8 cellular contexts compared by ENCODE assay signal in the genomic region with DNA sequence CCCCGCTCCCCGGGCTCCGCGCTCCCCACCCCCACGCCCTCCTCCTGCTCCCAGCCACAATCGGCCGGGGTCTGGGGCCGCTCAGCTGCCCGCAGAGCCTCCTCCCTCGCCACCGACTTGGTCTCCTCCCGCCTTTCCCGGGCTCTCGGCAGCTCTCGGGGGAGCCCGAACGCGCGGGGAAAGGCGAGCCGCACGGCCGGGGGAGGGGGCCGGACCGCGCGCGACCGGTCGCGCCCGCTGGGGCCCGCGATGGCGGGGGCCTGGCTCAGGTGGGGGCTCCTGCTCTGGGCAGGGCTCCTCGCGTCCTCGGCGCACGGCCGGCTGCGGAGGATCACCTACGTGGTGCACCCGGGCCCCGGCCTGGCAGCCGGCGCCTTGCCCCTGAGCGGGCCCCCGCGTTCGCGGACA. TPM values are rescaled to one million over a fixed set of nuclear protein-coding genes. Genes with fewer than 3 reads are reported as not detected.
A peak's percentile ranks its signal among the peaks of the same experiment; 100 is the strongest.
DNase-seq lines count a peak whose midpoint lies in the region; ATAC-seq and TF ChIP-seq lines count a peak whose summit lies in the region.

No MANE protein-coding gene starts in this region.

- TF ChIP-seq CTCF in AG09309 (IDR thresholded peaks at IDR 0.05; ENCODE audit: control insufficient read depth, insufficient read depth, low read depth, low read length, missing control alignments) (no peak), cardiac fibroblast (IDR thresholded peaks at IDR 0.05; ENCODE audit: low read depth, low read length) (no peak), lower leg skin (IDR thresholded peaks at IDR 0.05) (no peak), vagina (IDR thresholded peaks at IDR 0.05) (no peak)

- 1% methylated on average over 39 of the region's 52 CpGs; no CpG with 5 or more reads in 1 of the 2 donors for WGBS in lower leg skin, 2 donors

- peak overlapping the region; percentile 65 for H3K9ac ChIP-seq in HUES6 (ENCODE audit: low read length)

- DNase-seq in AG09309 (ENCODE audit: low read depth) = no peak
- DNase-seq in cardiac fibroblast (ENCODE audit: low read depth in 2 of 2) = no peak
- no peak for DNase-seq in lower leg skin (ENCODE audit: low spot score in 2 of 2)
- DNase-seq in vagina (ENCODE audit: extremely low spot score in 2 of 2) = peak in 1 of 2 donors; percentile 67
- no peak for DNase-seq in NCI-H2171 treated with DMSO at 0.1 percent for 48 hours (lab: John Stamatoyannopoulos, UW)
- DNase-seq in hippocampal formation (lab: John Stamatoyannopoulos, UW) = no peak

- H3K27me3 ChIP-seq in HUES6 (ENCODE audit: control insufficient read depth, insufficient read depth, low read length) (0 out of 2 replicates have a peak, but pooled peaks cover 5% of the 10 kb centered on the region), vagina (no peaks in the 10 kb centered on the region)

- intact Hi-C loops in lower leg skin (cut with DNase I; ENCODE audit: low total_unique reads) = no loop called here
- intact Hi-C loops in vagina (cut with DNase I) = no loop called here

- H3K9me3 ChIP-seq in HUES6 (ENCODE audit: control insufficient read depth, insufficient read depth, low read depth, low read length) (peaks cover 6% of the 10 kb centered on the region; the same call in 1 of the 2 replicates), vagina (no peaks in the 10 kb centered on the region)

- H3K4me3 ChIP-seq in AG09309 (ENCODE audit: control insufficient read depth, low read depth, low read length) (peak overlapping the region; percentile 84), HUES6 (ENCODE audit: low read depth, low read length) (peak overlapping the region; percentile 91), cardiac fibroblast (replicated peaks in 1 of 2; ENCODE audit: low read depth in 2 of 2, low read length in 2 of 2) (peak overlapping the region; percentile 68 to 72), lower leg skin (ENCODE audit: low read depth, poor library complexity, severe bottlenecking) (peak overlapping the region; percentile 59), vagina (peak overlapping the region; percentile 81 to 83)

- H3K27ac ChIP-seq in HUES6 (ENCODE audit: low read depth, low read length) (no peak overlapping the region; the same call in 1 of the 2 replicates), vagina (peak overlapping the region; percentile 94)

- TF ChIP-seq POLR2A in lower leg skin (IDR thresholded peaks at IDR 0.05) = no peak
- TF ChIP-seq POLR2A in vagina (IDR thresholded peaks at IDR 0.05) = no peak

- H3K36me3 ChIP-seq in HUES6 (ENCODE audit: control insufficient read depth, insufficient read depth, low read length) (no peaks in the 10 kb centered on the region), vagina (no peaks in the 10 kb centered on the region)

- peak; percentile 30 for ATAC-seq in GM19397 (IDR thresholded peaks at IDR 0.05; ENCODE audit: unreplicated experiment)

- H3K4me1 ChIP-seq in HUES6 (ENCODE audit: control insufficient read depth, insufficient read depth, low read length) = peaks cover 14% of the 10 kb centered on the region
- H3K4me1 ChIP-seq in vagina = peaks cover 24% of the 10 kb centered on the region

RNA-seq across cellular contexts. Expression of gene LTBP1, which starts 0.3 kb away (rescaled TPM):
- 10 to 100 TPM in 3 of 4 donors, 1 to 10 TPM in 1; 3.8 to 20.8 (median 11.3) TPM for total RNA-seq in lower leg skin
- 48.4 TPM for total RNA-seq in vagina
